Comparison of ENCODE assay signal across 14 cellular contexts in the genomic region with DNA sequence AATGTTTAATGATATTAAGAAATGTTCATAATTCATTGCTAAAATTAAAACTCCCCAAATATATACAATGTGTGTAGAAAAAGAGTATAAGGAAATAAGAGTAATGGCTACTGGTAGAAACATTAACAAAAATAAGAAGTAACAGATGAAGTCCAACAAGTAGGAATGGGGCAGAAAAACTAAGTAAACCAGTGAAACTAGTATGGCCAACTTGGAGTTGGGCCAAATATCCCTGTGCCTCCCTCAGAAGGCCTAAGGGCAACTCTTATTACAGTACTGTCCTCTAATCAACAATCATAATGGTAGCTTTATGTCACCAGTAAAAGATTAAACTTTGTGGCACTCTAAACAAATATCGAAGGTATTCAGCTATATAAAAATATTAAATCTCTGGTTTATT.
A peak's percentile ranks its signal among the peaks of the same experiment; 100 is the strongest.
DNase-seq lines count a peak whose midpoint lies in the region; TF ChIP-seq lines count a peak whose summit lies in the region.
"Had no signal": no experiment of that assay in that cellular context is flagged by ENCODE, and none has a peak within 500 bp of the region (broad histone marks: within the 10 kb centered on the region; RNA-seq: fewer than 3 reads in every experiment).

No MANE protein-coding gene starts in this region.

- H3K4me3 Mint-ChIP-seq in mesothelial cell of epicardium, result no peak overlapping the region
- no peak overlapping the region for H3K4me3 Mint-ChIP-seq in activated CD4-positive, alpha-beta memory T cell treated with anti-CD3 and anti-CD28 coated beads, Interleukin-2, amount 10 ng/mL, durations not matched to agents 7 days and 5 days
- H3K4me3 Mint-ChIP-seq: activated naive CD8-positive, alpha-beta T cell treated with anti-CD3 and anti-CD28 coated beads for 36 hours; activated T-cell treated with anti-CD3 and anti-CD28 coated beads, Interleukin-2, amount 50 U/mL, for 72 hours had no signal

- no peak for TF ChIP-seq CTCF in mesothelial cell of epicardium (IDR thresholded peaks at IDR 0.05; ENCODE audit: unreplicated experiment)
- no peak for TF ChIP-seq CTCF in GM20000 (IDR thresholded peaks at IDR 0.05; ENCODE audit: extremely low read depth, missing control alignments)

- CTCF ChIA-PET in activated CD4-positive, alpha-beta memory T cell treated with anti-CD3 and anti-CD28 coated beads, Interleukin-2, amount 10 ng/mL, durations not matched to agents 7 days and 5 days (lab: Charles Lee), result no interaction called here

- DNase-seq in DMS53 treated with DMSO at 0.1 percent for 48 hours (lab: John Stamatoyannopoulos, UW; ENCODE audit: unreplicated experiment) (peak; percentile 10), HT-29 (ENCODE audit: low spot score) (peak; percentile 68), amniotic epithelial cell (ENCODE audit: low read depth) (peak; percentile 3), mesothelial cell of epicardium (ENCODE audit: low spot score in 2 of 2, unreplicated experiment in 2 of 2) (no peak), GM20000 (ENCODE audit: low spot score) (no peak)
- no peak for DNase-seq in activated T-cell treated with anti-CD3 and anti-CD28 coated beads, Interleukin-2, amount 50 U/mL, for 48 hours
- no peak for DNase-seq in stimulated activated CD4-positive, alpha-beta T cell treated with anti-CD3 and anti-CD28 coated beads, Interleukin-4, amount 100 ng/mL, for 24 hours
- DNase-seq in activated CD4-positive, alpha-beta memory T cell treated with anti-CD3 and anti-CD28 coated beads, Interleukin-2, amount 10 ng/mL, durations not matched to agents 7 days and 5 days, result no peak
- DNase-seq: activated naive CD8-positive, alpha-beta T cell treated with anti-CD3 and anti-CD28 coated beads for 36 hours; activated T-cell treated with anti-CD3 and anti-CD28 coated beads, Interleukin-2, amount 50 U/mL, for 72 hours; left lung; NCI-H1436 treated with DMSO at 0.1 percent for 48 hours; NCI-H510A; stimulated activated CD4-positive, alpha-beta T cell treated with anti-CD3 and anti-CD28 coated beads, Interleukin-4, amount 100 ng/mL, for 4 hours had no signal

- peaks cover 39% of the 10 kb centered on the region for H3K36me3 Mint-ChIP-seq in mesothelial cell of epicardium
- H3K36me3 Mint-ChIP-seq in activated CD4-positive, alpha-beta memory T cell treated with anti-CD3 and anti-CD28 coated beads, Interleukin-2, amount 10 ng/mL, durations not matched to agents 7 days and 5 days (ENCODE audit: low read depth), result peaks cover 3% of the 10 kb centered on the region

- H3K4me1 Mint-ChIP-seq in mesothelial cell of epicardium, result peaks cover 14% of the 10 kb centered on the region
- no peaks in the 10 kb centered on the region for H3K4me1 Mint-ChIP-seq in activated CD4-positive, alpha-beta memory T cell treated with anti-CD3 and anti-CD28 coated beads, Interleukin-2, amount 10 ng/mL, durations not matched to agents 7 days and 5 days

- peaks cover 39% of the 10 kb centered on the region for H3K9me3 Mint-ChIP-seq in mesothelial cell of epicardium
- peaks cover 4% of the 10 kb centered on the region for H3K9me3 Mint-ChIP-seq in activated CD4-positive, alpha-beta memory T cell treated with anti-CD3 and anti-CD28 coated beads, Interleukin-2, amount 10 ng/mL, durations not matched to agents 7 days and 5 days

- H3K27ac Mint-ChIP-seq in mesothelial cell of epicardium, result peak overlapping the region; percentile 75
- H3K27ac Mint-ChIP-seq in activated CD4-positive, alpha-beta memory T cell treated with anti-CD3 and anti-CD28 coated beads, Interleukin-2, amount 10 ng/mL, durations not matched to agents 7 days and 5 days, result no peak overlapping the region
- H3K27ac Mint-ChIP-seq: activated naive CD8-positive, alpha-beta T cell treated with anti-CD3 and anti-CD28 coated beads for 36 hours; activated T-cell treated with anti-CD3 and anti-CD28 coated beads, Interleukin-2, amount 50 U/mL, for 72 hours had no signal

- no peaks in the 10 kb centered on the region for H3K27me3 Mint-ChIP-seq in mesothelial cell of epicardium (ENCODE audit: low read depth)
- H3K27me3 Mint-ChIP-seq in activated CD4-positive, alpha-beta memory T cell treated with anti-CD3 and anti-CD28 coated beads, Interleukin-2, amount 10 ng/mL, durations not matched to agents 7 days and 5 days, result no peaks in the 10 kb centered on the region
- H3K27me3 Mint-ChIP-seq: activated naive CD8-positive, alpha-beta T cell treated with anti-CD3 and anti-CD28 coated beads for 36 hours had no signal

- POLR2A ChIA-PET in activated CD4-positive, alpha-beta memory T cell treated with anti-CD3 and anti-CD28 coated beads, Interleukin-2, amount 10 ng/mL, durations not matched to agents 7 days and 5 days (lab: Charles Lee), result no interaction called here

Comparison
In these comparisons a context has a peak if more than half of its experiments do, and no peak if none do; other contexts are left out.
1. DNase-seq: peak in DMS53 treated with DMSO at 0.1 percent for 48 hours (single experiment), HT-29 (single experiment) and amniotic epithelial cell (single experiment); none in mesothelial cell of epicardium (0 of 2), activated T-cell treated with anti-CD3 and anti-CD28 coated beads, Interleukin-2, amount 50 U/mL, for 48 hours (0 of 2), stimulated activated CD4-positive, alpha-beta T cell treated with anti-CD3 and anti-CD28 coated beads, Interleukin-4, amount 100 ng/mL, for 24 hours (single experiment), GM20000 (single experiment) and activated CD4-positive, alpha-beta memory T cell treated with anti-CD3 and anti-CD28 coated beads, Interleukin-2, amount 10 ng/mL, durations not matched to agents 7 days and 5 days (single experiment).